ENCODE assay signal across 38 cellular contexts in genomic region chr2:181619511-181619910, GRCh38. TPM values are rescaled to one million over a fixed set of nuclear protein-coding genes. Genes with fewer than 3 reads are reported as not detected.
"Had no signal": no experiment of that assay in that cellular context is flagged by ENCODE, and none has a peak within 500 bp of the region (broad histone marks: within the 10 kb centered on the region; RNA-seq: fewer than 3 reads in every experiment).

No MANE protein-coding gene starts in this region.

- H3K9me3 ChIP-seq: ascending aorta had no signal

- H3K27me3 ChIP-seq: ascending aorta had no signal

- H3K36me3 ChIP-seq: ascending aorta, cardiac muscle cell had no signal

- DNase-seq: activated B cell treated with CpG ODN at 0.5 μM for 24 hours; activated CD4-positive, alpha-beta memory T cell treated with anti-CD3 and anti-CD28 coated beads for 36 hours; activated CD4-positive, alpha-beta T cell treated with anti-CD3 and anti-CD28 coated beads for 4 hours; activated CD4-positive, alpha-beta T cell treated with anti-CD3 and anti-CD28 coated beads, Interleukin-2, amount 10 ng/mL, durations not matched to agents 24 days and 14 days; activated CD4-positive, alpha-beta T cell treated with anti-CD3 and anti-CD28 coated beads, Interleukin-2, amount 50 U/mL, for 1 hour; activated CD4-positive, alpha-beta T cell treated with anti-CD3 and anti-CD28 coated beads, Interleukin-2, amount 50 U/mL, for 4 hours; activated CD4-positive, CD25-positive, alpha-beta regulatory T cell treated with anti-CD3 and anti-CD28 coated beads, Interleukin-2, amount 50 U/mL, for 72 hours; activated CD8-positive, alpha-beta memory T cell treated with anti-CD3 and anti-CD28 coated beads, Interleukin-2, amount 50 U/mL, for 48 hours; activated CD8-positive, alpha-beta T cell treated with anti-CD3 and anti-CD28 coated beads for 36 hours; activated effector memory CD4-positive, alpha-beta T cell treated with Interleukin-2 at 50 U/mL for 16 hours; activated gamma-delta T cell; activated naive CD4-positive, alpha-beta T cell treated with anti-CD3 and anti-CD28 coated beads, Interleukin-2, amount 10 ng/mL, durations not matched to agents 7 days and 5 days; activated naive CD4-positive, alpha-beta T cell treated with Interleukin-2 at 50 U/mL for 16 hours; activated naive CD8-positive, alpha-beta T cell treated with anti-CD3 and anti-CD28 coated beads, Interleukin-2, amount 10 ng/mL, durations not matched to agents 7 days and 5 days; activated naive CD8-positive, alpha-beta T cell treated with anti-CD3 and anti-CD28 coated beads, Interleukin-2, amount 50 U/mL, for 24 hours; activated T-cell treated with anti-CD3 and anti-CD28 coated beads, Interleukin-2, amount 50 U/mL, for 24 hours; activated T-cell treated with anti-CD3 and anti-CD28 coated beads, Interleukin-2, amount 50 U/mL, for 48 hours; amygdala; anterior cingulate cortex; caudate nucleus; cerebellar nuclear complex; T-helper 1 cell; T-helper 2 cell; T-helper 9 cell had no signal

- H3K4me3 Mint-ChIP-seq: activated B cell treated with CpG ODN at 0.5 μM for 24 hours; activated CD4-positive, alpha-beta memory T cell treated with anti-CD3 and anti-CD28 coated beads for 36 hours; activated CD4-positive, alpha-beta T cell treated with anti-CD3 and anti-CD28 coated beads, Interleukin-2, amount 10 ng/mL, durations not matched to agents 24 days and 14 days; activated CD8-positive, alpha-beta T cell treated with anti-CD3 and anti-CD28 coated beads for 36 hours; activated naive CD4-positive, alpha-beta T cell treated with anti-CD3 and anti-CD28 coated beads, Interleukin-2, amount 10 ng/mL, durations not matched to agents 7 days and 5 days; activated naive CD4-positive, alpha-beta T cell treated with anti-CD3 and anti-CD28 coated beads, Interleukin-2, amount 50 U/mL, for 24 hours; activated naive CD8-positive, alpha-beta T cell; activated naive CD8-positive, alpha-beta T cell treated with anti-CD3 and anti-CD28 coated beads, Interleukin-2, amount 10 ng/mL, durations not matched to agents 7 days and 5 days; activated naive CD8-positive, alpha-beta T cell treated with anti-CD3 and anti-CD28 coated beads, Interleukin-2, amount 50 U/mL, for 24 hours; activated T-cell treated with anti-CD3 and anti-CD28 coated beads, Interleukin-2, amount 50 U/mL, for 24 hours; brain; central memory CD8-positive, alpha-beta T cell; T-helper 1 cell treated with Interleukin-12 subunit alpha and Interleukin-12 subunit beta and Interleukin-4 antibody, amounts not matched to agents 30 μg/mL and 1 μg/mL, for 36 hours; T-helper 2 cell treated with Interferon-gamma antibody and Interleukin-4, amounts not matched to agents 5 μg/mL and 100 μg/mL, for 36 hours had no signal

- H3K4me1 Mint-ChIP-seq: activated B cell treated with CpG ODN at 0.5 μM for 24 hours; activated CD4-positive, alpha-beta T cell treated with anti-CD3 and anti-CD28 coated beads, Interleukin-2, amount 10 ng/mL, durations not matched to agents 24 days and 14 days; activated naive CD4-positive, alpha-beta T cell treated with anti-CD3 and anti-CD28 coated beads, Interleukin-2, amount 10 ng/mL, durations not matched to agents 7 days and 5 days; activated naive CD4-positive, alpha-beta T cell treated with anti-CD3 and anti-CD28 coated beads, Interleukin-2, amount 50 U/mL, for 24 hours; activated naive CD8-positive, alpha-beta T cell treated with anti-CD3 and anti-CD28 coated beads, Interleukin-2, amount 50 U/mL, for 24 hours; central memory CD8-positive, alpha-beta T cell had no signal

- ATAC-seq: activated CD8-positive, alpha-beta T cell treated with anti-CD3 and anti-CD28 coated beads for 36 hours; activated naive CD8-positive, alpha-beta T cell treated with anti-CD3 and anti-CD28 coated beads, Interleukin-2, amount 50 U/mL, for 24 hours had no signal

- H3K27ac ChIP-seq: ascending aorta, cardiac muscle cell, VCaP had no signal

- H3K4me1 ChIP-seq: ascending aorta had no signal

- FAIRE-seq: bronchial epithelial cell, TTC549 had no signal

- H3K36me3 Mint-ChIP-seq: activated CD4-positive, alpha-beta memory T cell treated with anti-CD3 and anti-CD28 coated beads for 36 hours; activated naive CD4-positive, alpha-beta T cell treated with anti-CD3 and anti-CD28 coated beads, Interleukin-2, amount 10 ng/mL, durations not matched to agents 7 days and 5 days; activated naive CD4-positive, alpha-beta T cell treated with anti-CD3 and anti-CD28 coated beads, Interleukin-2, amount 50 U/mL, for 24 hours; activated naive CD8-positive, alpha-beta T cell treated with anti-CD3 and anti-CD28 coated beads, Interleukin-2, amount 10 ng/mL, durations not matched to agents 7 days and 5 days; brain had no signal

- H3K27ac Mint-ChIP-seq: activated B cell treated with CpG ODN at 0.5 μM for 24 hours; activated CD4-positive, alpha-beta memory T cell treated with anti-CD3 and anti-CD28 coated beads for 36 hours; activated CD4-positive, alpha-beta T cell treated with anti-CD3 and anti-CD28 coated beads, Interleukin-2, amount 10 ng/mL, durations not matched to agents 24 days and 14 days; activated CD8-positive, alpha-beta T cell treated with anti-CD3 and anti-CD28 coated beads for 36 hours; activated naive CD4-positive, alpha-beta T cell treated with anti-CD3 and anti-CD28 coated beads, Interleukin-2, amount 10 ng/mL, durations not matched to agents 7 days and 5 days; activated naive CD4-positive, alpha-beta T cell treated with anti-CD3 and anti-CD28 coated beads, Interleukin-2, amount 50 U/mL, for 24 hours; activated naive CD8-positive, alpha-beta T cell; activated naive CD8-positive, alpha-beta T cell treated with anti-CD3 and anti-CD28 coated beads, Interleukin-2, amount 10 ng/mL, durations not matched to agents 7 days and 5 days; activated naive CD8-positive, alpha-beta T cell treated with anti-CD3 and anti-CD28 coated beads, Interleukin-2, amount 50 U/mL, for 24 hours; activated T-cell treated with anti-CD3 and anti-CD28 coated beads, Interleukin-2, amount 50 U/mL, for 24 hours; activated T-helper 2 cell treated with anti-CD3 and anti-CD28 coated beads, Interferon-gamma antibody, Interleukin-2, Interleukin-4, amounts not matched to agents 10 μg/mL and 5 μg/mL and 100 μg/mL, durations not matched to agents 14 hours and 24 hours and 36 hours; T-helper 1 cell treated with Interleukin-12 subunit alpha and Interleukin-12 subunit beta and Interleukin-4 antibody, amounts not matched to agents 30 μg/mL and 1 μg/mL, for 36 hours; T-helper 2 cell treated with Interferon-gamma antibody and Interleukin-4, amounts not matched to agents 5 μg/mL and 100 μg/mL, for 36 hours had no signal

- H3K4me3 ChIP-seq: ascending aorta, cardiac muscle cell had no signal

- H3K9me3 Mint-ChIP-seq: activated B cell treated with CpG ODN at 0.5 μM for 24 hours; activated CD4-positive, alpha-beta memory T cell treated with anti-CD3 and anti-CD28 coated beads for 36 hours; activated CD8-positive, alpha-beta T cell treated with anti-CD3 and anti-CD28 coated beads for 36 hours; activated naive CD4-positive, alpha-beta T cell treated with anti-CD3 and anti-CD28 coated beads, Interleukin-2, amount 10 ng/mL, durations not matched to agents 7 days and 5 days; activated naive CD4-positive, alpha-beta T cell treated with anti-CD3 and anti-CD28 coated beads, Interleukin-2, amount 50 U/mL, for 24 hours; activated naive CD8-positive, alpha-beta T cell treated with anti-CD3 and anti-CD28 coated beads, Interleukin-2, amount 10 ng/mL, durations not matched to agents 7 days and 5 days; activated naive CD8-positive, alpha-beta T cell treated with anti-CD3 and anti-CD28 coated beads, Interleukin-2, amount 50 U/mL, for 24 hours; activated T-cell treated with anti-CD3 and anti-CD28 coated beads, Interleukin-2, amount 50 U/mL, for 24 hours; activated T-helper 2 cell treated with anti-CD3 and anti-CD28 coated beads, Interferon-gamma antibody, Interleukin-2, Interleukin-4, amounts not matched to agents 10 μg/mL and 5 μg/mL and 100 μg/mL, durations not matched to agents 14 hours and 24 hours and 36 hours; central memory CD8-positive, alpha-beta T cell; T-helper 1 cell treated with Interleukin-12 subunit alpha and Interleukin-12 subunit beta and Interleukin-4 antibody, amounts not matched to agents 30 μg/mL and 1 μg/mL, for 36 hours; T-helper 2 cell treated with Interferon-gamma antibody and Interleukin-4, amounts not matched to agents 5 μg/mL and 100 μg/mL, for 36 hours had no signal

- H3K27me3 Mint-ChIP-seq: brain had no signal

RNA-seq across cellular contexts. Expression of gene CERKL, which starts 37.4 kb away (rescaled TPM):
- total RNA-seq: activated CD4-positive, alpha-beta memory T cell treated with anti-CD3 and anti-CD28 coated beads for 36 hours; activated CD8-positive, alpha-beta memory T cell treated with anti-CD3 and anti-CD28 coated beads for 36 hours; activated naive CD8-positive, alpha-beta T cell treated with anti-CD3 and anti-CD28 coated beads, Interleukin-2, amount 10 ng/mL, durations not matched to agents 7 days and 5 days; activated T-helper 2 cell treated with anti-CD3 and anti-CD28 coated beads, Interferon-gamma antibody, Interleukin-2, Interleukin-4, amounts not matched to agents 10 μg/mL and 5 μg/mL and 100 μg/mL, durations not matched to agents 14 hours and 24 hours and 36 hours; ascending aorta; bronchial epithelial cell; chondrocyte had no signal
